ENCODE assay signal across 2 cellular contexts in the genomic region with DNA sequence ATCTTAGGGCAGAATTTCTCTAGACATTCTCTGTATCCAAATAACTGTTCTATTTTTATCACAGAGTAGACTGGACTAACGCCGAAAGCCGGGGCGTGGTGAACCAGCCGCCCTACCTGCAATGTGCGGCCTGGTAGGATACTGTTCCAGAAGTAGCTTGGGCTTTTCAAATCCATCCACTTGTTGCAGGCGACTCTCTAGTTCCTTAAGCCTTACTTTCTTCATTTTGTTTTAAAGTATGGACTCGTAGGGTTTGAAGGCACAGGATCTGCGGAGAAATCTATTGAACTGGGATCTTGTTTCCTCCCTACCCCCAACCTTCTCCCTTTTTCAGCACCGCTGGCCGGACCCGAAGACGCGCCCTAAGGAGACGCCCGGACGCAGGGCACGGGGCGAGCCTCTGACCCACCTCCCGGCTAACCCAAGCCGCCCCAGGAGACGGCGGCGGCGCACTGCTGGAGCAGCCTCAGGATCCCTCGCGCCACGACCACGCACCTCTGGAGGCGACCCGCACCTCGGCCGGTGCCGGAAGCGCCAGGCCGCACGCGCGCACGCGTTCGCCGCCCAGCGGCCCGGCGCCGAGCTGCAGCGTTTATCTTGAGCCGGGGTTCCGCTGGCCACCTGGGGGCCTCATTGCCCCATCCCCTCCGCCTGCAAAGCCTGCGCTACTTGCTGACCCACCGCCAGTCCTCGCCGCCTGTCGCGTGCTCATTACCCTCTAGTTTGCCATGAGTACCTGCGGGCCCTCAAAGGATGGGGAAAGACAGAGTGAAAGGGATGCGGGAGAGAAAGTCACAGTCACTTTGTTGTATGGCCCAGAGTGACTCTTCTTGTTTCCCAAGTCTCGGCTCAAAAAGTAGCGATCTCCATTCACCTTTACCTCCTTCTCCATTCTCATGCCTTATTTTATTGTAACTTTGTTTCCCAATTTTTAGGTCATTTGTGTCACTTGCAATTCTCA.
TF ChIP-seq lines count a peak whose summit lies in the region.

METTL5 (minus strand) TSS at position 533 of the 961 bp plus-strand sequence; CDS start at position 225, 308 bp downstream.

TF ChIP-seq in HCT116, 20 proteins besides CTCF, POLR2A, EP300 and RAD21 (continued from another document):
- TF ChIP-seq, protein P1, sequence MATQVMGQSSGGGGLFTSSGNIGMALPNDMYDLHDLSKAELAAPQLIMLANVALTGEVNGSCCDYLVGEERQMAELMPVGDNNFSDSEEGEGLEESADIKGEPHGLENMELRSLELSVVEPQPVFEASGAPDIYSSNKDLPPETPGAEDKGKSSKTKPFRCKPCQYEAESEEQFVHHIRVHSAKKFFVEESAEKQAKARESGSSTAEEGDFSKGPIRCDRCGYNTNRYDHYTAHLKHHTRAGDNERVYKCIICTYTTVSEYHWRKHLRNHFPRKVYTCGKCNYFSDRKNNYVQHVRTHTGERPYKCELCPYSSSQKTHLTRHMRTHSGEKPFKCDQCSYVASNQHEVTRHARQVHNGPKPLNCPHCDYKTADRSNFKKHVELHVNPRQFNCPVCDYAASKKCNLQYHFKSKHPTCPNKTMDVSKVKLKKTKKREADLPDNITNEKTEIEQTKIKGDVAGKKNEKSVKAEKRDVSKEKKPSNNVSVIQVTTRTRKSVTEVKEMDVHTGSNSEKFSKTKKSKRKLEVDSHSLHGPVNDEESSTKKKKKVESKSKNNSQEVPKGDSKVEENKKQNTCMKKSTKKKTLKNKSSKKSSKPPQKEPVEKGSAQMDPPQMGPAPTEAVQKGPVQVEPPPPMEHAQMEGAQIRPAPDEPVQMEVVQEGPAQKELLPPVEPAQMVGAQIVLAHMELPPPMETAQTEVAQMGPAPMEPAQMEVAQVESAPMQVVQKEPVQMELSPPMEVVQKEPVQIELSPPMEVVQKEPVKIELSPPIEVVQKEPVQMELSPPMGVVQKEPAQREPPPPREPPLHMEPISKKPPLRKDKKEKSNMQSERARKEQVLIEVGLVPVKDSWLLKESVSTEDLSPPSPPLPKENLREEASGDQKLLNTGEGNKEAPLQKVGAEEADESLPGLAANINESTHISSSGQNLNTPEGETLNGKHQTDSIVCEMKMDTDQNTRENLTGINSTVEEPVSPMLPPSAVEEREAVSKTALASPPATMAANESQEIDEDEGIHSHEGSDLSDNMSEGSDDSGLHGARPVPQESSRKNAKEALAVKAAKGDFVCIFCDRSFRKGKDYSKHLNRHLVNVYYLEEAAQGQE (IDR thresholded peaks at IDR 0.05; ENCODE audit: low read depth) = no peak
- peak; percentile 48 for TF ChIP-seq TCF7L2 (IDR thresholded peaks at IDR 0.05; ENCODE audit: borderline replicate concordance, extremely low read depth, insufficient read depth, insufficient read length)
- TF ChIP-seq POLR2AphosphoS5 (IDR thresholded peaks at IDR 0.05; ENCODE audit: low read depth, low read length) = peak; percentile 91
- TF ChIP-seq ZFX (IDR thresholded peaks at IDR 0.05) = peak; percentile 91
- TF ChIP-seq CEBPB (IDR thresholded peaks at IDR 0.05; ENCODE audit: low read depth) = no peak
- TF ChIP-seq SP1 (IDR thresholded peaks at IDR 0.05; ENCODE audit: low read depth) = no peak
- TF ChIP-seq JUND (IDR thresholded peaks at IDR 0.05) = no peak
- TF ChIP-seq, protein P2, sequence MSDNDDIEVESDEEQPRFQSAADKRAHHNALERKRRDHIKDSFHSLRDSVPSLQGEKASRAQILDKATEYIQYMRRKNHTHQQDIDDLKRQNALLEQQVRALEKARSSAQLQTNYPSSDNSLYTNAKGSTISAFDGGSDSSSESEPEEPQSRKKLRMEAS (IDR thresholded peaks at IDR 0.05) = peak; percentile 95
- TF ChIP-seq SRF (IDR thresholded peaks at IDR 0.05; ENCODE audit: low read depth) = no peak
- TF ChIP-seq CBX3 (IDR thresholded peaks at IDR 0.05; ENCODE audit: low read depth) = peak; percentile 92
- TF ChIP-seq ZNF274 (IDR thresholded peaks at IDR 0.05; ENCODE audit: low read depth, low read length) = no peak
- TF ChIP-seq YY1 (IDR thresholded peaks at IDR 0.05; ENCODE audit: extremely low read depth, insufficient replicate concordance, low read depth, low read length) = peak; percentile 53
- TF ChIP-seq EZH2 (IDR thresholded peaks at IDR 0.05) = no peak
- peak; percentile 72; the same call in 1 of the 2 replicates for TF ChIP-seq SIN3A (IDR thresholded peaks at IDR 0.05; ENCODE audit: low read depth)

TF ChIP-seq in SK-N-SH, 30 proteins besides CTCF, POLR2A, EP300 and RAD21 (continued from another document):
- TF ChIP-seq SIN3A (IDR thresholded peaks at IDR 0.05; ENCODE audit: borderline replicate concordance, low read depth, low read length) (peak; percentile 26; the same call in 1 of the 2 replicates), YY1 (IDR thresholded peaks at IDR 0.05; ENCODE audit: low read depth) (0 out of 2 replicates have a peak, but pooled peaks have one; percentile 44), POLR2AphosphoS5 (IDR thresholded peaks at IDR 0.05; ENCODE audit: low read depth, low read length) (peak; percentile 68), IRF3 (IDR thresholded peaks at IDR 0.05; ENCODE audit: low read depth, low read length) (no peak)
- TF ChIP-seq, protein P3, sequence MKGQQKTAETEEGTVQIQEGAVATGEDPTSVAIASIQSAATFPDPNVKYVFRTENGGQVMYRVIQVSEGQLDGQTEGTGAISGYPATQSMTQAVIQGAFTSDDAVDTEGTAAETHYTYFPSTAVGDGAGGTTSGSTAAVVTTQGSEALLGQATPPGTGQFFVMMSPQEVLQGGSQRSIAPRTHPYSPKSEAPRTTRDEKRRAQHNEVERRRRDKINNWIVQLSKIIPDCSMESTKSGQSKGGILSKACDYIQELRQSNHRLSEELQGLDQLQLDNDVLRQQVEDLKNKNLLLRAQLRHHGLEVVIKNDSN (IDR thresholded peaks at IDR 0.05; ENCODE audit: borderline replicate concordance, low read depth) = no peak
- TF ChIP-seq, protein P4, sequence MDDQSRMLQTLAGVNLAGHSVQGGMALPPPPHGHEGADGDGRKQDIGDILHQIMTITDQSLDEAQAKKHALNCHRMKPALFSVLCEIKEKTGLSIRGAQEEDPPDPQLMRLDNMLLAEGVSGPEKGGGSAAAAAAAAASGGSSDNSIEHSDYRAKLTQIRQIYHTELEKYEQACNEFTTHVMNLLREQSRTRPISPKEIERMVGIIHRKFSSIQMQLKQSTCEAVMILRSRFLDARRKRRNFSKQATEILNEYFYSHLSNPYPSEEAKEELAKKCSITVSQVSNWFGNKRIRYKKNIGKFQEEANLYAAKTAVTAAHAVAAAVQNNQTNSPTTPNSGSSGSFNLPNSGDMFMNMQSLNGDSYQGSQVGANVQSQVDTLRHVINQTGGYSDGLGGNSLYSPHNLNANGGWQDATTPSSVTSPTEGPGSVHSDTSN (IDR thresholded peaks at IDR 0.05) = 0 out of 2 replicates have a peak, but pooled peaks have one; percentile 5
